ENCODE assay signal across 11 cellular contexts in the genomic region with DNA sequence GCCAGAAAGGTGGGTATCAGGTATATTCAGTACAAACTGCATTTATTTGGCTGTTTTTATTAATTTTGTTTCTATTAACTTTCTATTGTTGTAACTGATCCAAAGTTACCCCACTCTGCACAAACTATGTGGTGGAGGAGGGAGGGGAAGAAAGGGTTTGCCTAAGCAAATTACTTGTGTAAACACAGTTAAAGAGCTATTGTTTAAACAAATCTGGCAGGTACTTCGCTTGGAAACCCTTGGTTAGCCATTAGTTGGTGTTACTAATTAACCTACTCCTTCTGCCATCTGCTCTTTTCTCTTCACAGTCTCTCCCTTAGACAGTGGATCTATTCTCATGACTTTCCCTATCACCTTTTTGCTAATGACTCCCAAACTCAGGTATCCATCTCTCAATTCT.
DNase-seq lines count a peak whose midpoint lies in the region; ATAC-seq lines count a peak whose summit lies in the region.
"Had no signal": no experiment of that assay in that cellular context is flagged by ENCODE, and none has a peak within 500 bp of the region (broad histone marks: within the 10 kb centered on the region; RNA-seq: fewer than 3 reads in every experiment).

No MANE protein-coding gene starts in this region.

- peak; percentile 56 for DNase-seq in NCI-H82 treated with DMSO at 0.1 percent for 48 hours (lab: John Stamatoyannopoulos, UW; ENCODE audit: unreplicated experiment)
- peak; percentile 42 for DNase-seq in mucosa of gallbladder (ENCODE audit: low spot score)
- DNase-seq in putamen (ENCODE audit: low spot score), result no peak
- no peak for DNase-seq in 8988T
- no peak for DNase-seq in epidermal melanocyte (ENCODE audit: insufficient read length, low spot score)
- DNase-seq: immature natural killer cell, NCI-H446 treated with DMSO at 0.1 percent for 48 hours, T-helper 17 cell had no signal

- peak; percentile 95 for ATAC-seq in GM18907 (IDR thresholded peaks at IDR 0.05; ENCODE audit: unreplicated experiment)
- ATAC-seq in HG03135 (IDR thresholded peaks at IDR 0.05; ENCODE audit: unreplicated experiment), result peak; percentile 71
- no peak for ATAC-seq in GM21723 (IDR thresholded peaks at IDR 0.05; ENCODE audit: unreplicated experiment)
- ATAC-seq: T-helper 17 cell had no signal

Comparison
In these comparisons a context has a peak if more than half of its experiments do, and no peak if none do; other contexts are left out.
1. DNase-seq: peak in NCI-H82 treated with DMSO at 0.1 percent for 48 hours (single experiment) and mucosa of gallbladder (single experiment); none in putamen (single experiment), 8988T (single experiment) and epidermal melanocyte (single experiment).